In genomic region chr2:223837290-223838061, GRCh38 we compare ENCODE assay signal across 9 cellular contexts. TPM values are rescaled to one million over a fixed set of nuclear protein-coding genes. Genes with fewer than 3 reads are reported as not detected.
DNase-seq lines count a peak whose midpoint lies in the region; ATAC-seq, FAIRE-seq and TF ChIP-seq lines count a peak whose summit lies in the region.
"Had no signal": no experiment of that assay in that cellular context is flagged by ENCODE, and none has a peak within 500 bp of the region (broad histone marks: within the 10 kb centered on the region; RNA-seq: fewer than 3 reads in every experiment).

Gene AP1S3 (minus strand): TSS chr2:223837582. CDS start chr2:223837450, 132 bp downstream.

- peaks cover 4% of the 10 kb centered on the region for H3K79me1 ChIP-seq in mesendoderm (ENCODE audit: low read length)

- H2BK15ac ChIP-seq in mesendoderm (replicated peaks; ENCODE audit: low read depth), result no peak within 1 kb of the TSS

- no peak within 1 kb of the TSS for H2BK120ac ChIP-seq in mesendoderm (ENCODE audit: low read depth, low read length)

- H4K5ac ChIP-seq in mesendoderm (ENCODE audit: low read length), result no peak within 1 kb of the TSS

- peak within 1 kb of the TSS; percentile 66 for H3K9ac ChIP-seq in mesendoderm (ENCODE audit: low read length)

- H3K27me3 ChIP-seq in mesendoderm (ENCODE audit: insufficient read depth, low read length, poor library complexity), result no peaks in the 10 kb centered on the region

- no peak for TF ChIP-seq CTCF in CD14-positive monocyte (IDR thresholded peaks at IDR 0.05)
- no peak for TF ChIP-seq CTCF in activated CD8-positive, alpha-beta T cell treated with anti-CD3 and anti-CD28 coated beads for 36 hours (IDR thresholded peaks at IDR 0.05)

- ATAC-seq in HG03432 (IDR thresholded peaks at IDR 0.05; ENCODE audit: unreplicated experiment), result peak; percentile 83
- peak; percentile 96 for ATAC-seq in activated CD8-positive, alpha-beta T cell treated with anti-CD3 and anti-CD28 coated beads for 36 hours

- no CpG with 5 or more reads among the region's 82 CpGs for WGBS in mesendoderm (ENCODE audit: extremely low coverage, insufficient coverage, low lambda C conversion rate)

- no peak within 1 kb of the TSS for H2AK5ac ChIP-seq in mesendoderm (ENCODE audit: low read length)

- no peak within 1 kb of the TSS for H3K27ac ChIP-seq in mesendoderm (ENCODE audit: low read depth, low read length)

- no peaks in the 10 kb centered on the region for H3K79me2 ChIP-seq in mesendoderm (ENCODE audit: control insufficient read depth, insufficient read depth, low read length)

- no peak within 1 kb of the TSS for H4K8ac ChIP-seq in mesendoderm (ENCODE audit: low read depth, low read length)

- H3K4me3 ChIP-seq in mesendoderm (ENCODE audit: low read length), result peak within 1 kb of the TSS; percentile 78

- no peaks in the 10 kb centered on the region for H3K36me3 ChIP-seq in mesendoderm (ENCODE audit: control insufficient read depth, insufficient read depth, low read length)

- no peak within 1 kb of the TSS for H3K18ac ChIP-seq in mesendoderm (ENCODE audit: low read length)

- intact Hi-C loops in CD14-positive monocyte (cut with micrococcal nuclease), result loop anchor here in 1 of 2 donors (5.0 to 10.0 kb wide), 2 partner anchors 60 to 117 kb away; partner anchors contain the start of gene MRPL44
- intact Hi-C loops in activated CD8-positive, alpha-beta T cell treated with anti-CD3 and anti-CD28 coated beads for 36 hours (cut with micrococcal nuclease), result loop anchor here (5.0 kb wide), 1 partner anchor 120 kb away; the partner anchor contains the start of gene MRPL44

- peak within 1 kb of the TSS; percentile 85 for H3K56ac ChIP-seq in mesendoderm (ENCODE audit: low read length)

- H2BK5ac ChIP-seq in mesendoderm (ENCODE audit: low read length), result no peak within 1 kb of the TSS

- peaks cover 32% of the 10 kb centered on the region for H3K4me1 Mint-ChIP-seq in CD14-positive monocyte
- H3K4me1 Mint-ChIP-seq in activated CD8-positive, alpha-beta T cell treated with anti-CD3 and anti-CD28 coated beads for 36 hours (ENCODE audit: low read depth), result peaks cover 14% of the 10 kb centered on the region

- H3K4me1 ChIP-seq in mesendoderm (ENCODE audit: control insufficient read depth, low read depth, low read length), result no peaks in the 10 kb centered on the region

- H3K27ac Mint-ChIP-seq in CD14-positive monocyte, result peak within 1 kb of the TSS; percentile 65 to 89 (median 85)
- H3K27ac Mint-ChIP-seq in activated CD8-positive, alpha-beta T cell treated with anti-CD3 and anti-CD28 coated beads for 36 hours, result peak within 1 kb of the TSS; percentile 71

- peak within 1 kb of the TSS; percentile 45 for H3K23ac ChIP-seq in mesendoderm (ENCODE audit: low read length)

- H3K4me2 ChIP-seq in mesendoderm (ENCODE audit: low read length), result peak within 1 kb of the TSS; percentile 48

- DNase-seq in CD14-positive monocyte (ENCODE audit: low spot score) (peak; percentile 58), GM19239 (ENCODE audit: insufficient read length, low spot score) (peak; percentile 87), NCI-H526 treated with DMSO at 0.1 percent for 48 hours (lab: John Stamatoyannopoulos, UW) (peak; percentile 85), mesendoderm (peak; percentile 91)
- DNase-seq in activated CD8-positive, alpha-beta T cell treated with anti-CD3 and anti-CD28 coated beads for 36 hours, result peak; percentile 79
- DNase-seq in effector CD8-positive, alpha-beta T cell (lab: John Stamatoyannopoulos, UW), result peak; percentile 39
- peak; percentile 31 for DNase-seq in stimulated activated CD8-positive, alpha-beta memory T cell treated with anti-CD3 and anti-CD28 coated beads, Interleukin-15, amount 100 ng/mL, for 24 hours (ENCODE audit: low read depth)

- CTCF ChIA-PET in activated CD8-positive, alpha-beta T cell treated with anti-CD3 and anti-CD28 coated beads for 36 hours (lab: Charles Lee), result no interaction called here

- peaks cover 2 to 3% (median 3%) of the 10 kb centered on the region in 3 donors for H3K27me3 Mint-ChIP-seq in CD14-positive monocyte (ENCODE audit: low read depth in 3 of 3)
- H3K27me3 Mint-ChIP-seq in activated CD8-positive, alpha-beta T cell treated with anti-CD3 and anti-CD28 coated beads for 36 hours, result peaks cover 3% of the 10 kb centered on the region

- H3K9me3 Mint-ChIP-seq in CD14-positive monocyte, result no peaks in the 10 kb centered on the region
- no peaks in the 10 kb centered on the region for H3K9me3 Mint-ChIP-seq in activated CD8-positive, alpha-beta T cell treated with anti-CD3 and anti-CD28 coated beads for 36 hours

- H3K4me3 Mint-ChIP-seq in CD14-positive monocyte, result peak within 1 kb of the TSS; percentile 98
- H3K4me3 Mint-ChIP-seq in activated CD8-positive, alpha-beta T cell treated with anti-CD3 and anti-CD28 coated beads for 36 hours, result peak within 1 kb of the TSS; percentile 93

- H3K36me3 Mint-ChIP-seq in CD14-positive monocyte, result peaks cover 0 to 3% of the 10 kb centered on the region in 2 donors
- no peaks in the 10 kb centered on the region for H3K36me3 Mint-ChIP-seq in activated CD8-positive, alpha-beta T cell treated with anti-CD3 and anti-CD28 coated beads for 36 hours (ENCODE audit: low read depth)

- peak; percentile 87 for FAIRE-seq in GM19239 (lab: Jason Lieb, UNC)
- FAIRE-seq: endometrium had no signal

- no peak within 1 kb of the TSS for H3K4ac ChIP-seq in mesendoderm (ENCODE audit: low read depth, low read length)

- POLR2A ChIA-PET in activated CD8-positive, alpha-beta T cell treated with anti-CD3 and anti-CD28 coated beads for 36 hours (lab: Charles Lee), result no interaction called here

RNA-seq across cellular contexts. Expression of gene AP1S3, which starts in this region (rescaled TPM):
- polyA plus RNA-seq in CD14-positive monocyte, result 1 to 10 TPM in 1 of 2 donors, under 1 TPM in 1; 0.81 to 1.3 TPM
- 1 to 10 TPM; 5.7 to 6.6 TPM for total RNA-seq in activated CD8-positive, alpha-beta T cell treated with anti-CD3 and anti-CD28 coated beads for 36 hours
- 6.5 TPM for polyA plus RNA-seq in mesendoderm (2013, experiment 1 of 2)
- 7.3 TPM for polyA plus RNA-seq in mesendoderm (2013, experiment 2 of 2)

Comparison
In these comparisons a context has a peak if more than half of its experiments do, and no peak if none do; other contexts are left out.
1. DNase-seq: peak in every context shown above with its lines; median percentile 91 in mesendoderm; 87 in GM19239; 85 in NCI-H526 treated with DMSO at 0.1 percent for 48 hours; 79 in activated CD8-positive, alpha-beta T cell treated with anti-CD3 and anti-CD28 coated beads for 36 hours; 58 in CD14-positive monocyte; 39 in effector CD8-positive, alpha-beta T cell; 31 in stimulated activated CD8-positive, alpha-beta memory T cell treated with anti-CD3 and anti-CD28 coated beads, Interleukin-15, amount 100 ng/mL, for 24 hours.